Comparison of ENCODE assay signal across 13 cellular contexts in the genomic region with DNA sequence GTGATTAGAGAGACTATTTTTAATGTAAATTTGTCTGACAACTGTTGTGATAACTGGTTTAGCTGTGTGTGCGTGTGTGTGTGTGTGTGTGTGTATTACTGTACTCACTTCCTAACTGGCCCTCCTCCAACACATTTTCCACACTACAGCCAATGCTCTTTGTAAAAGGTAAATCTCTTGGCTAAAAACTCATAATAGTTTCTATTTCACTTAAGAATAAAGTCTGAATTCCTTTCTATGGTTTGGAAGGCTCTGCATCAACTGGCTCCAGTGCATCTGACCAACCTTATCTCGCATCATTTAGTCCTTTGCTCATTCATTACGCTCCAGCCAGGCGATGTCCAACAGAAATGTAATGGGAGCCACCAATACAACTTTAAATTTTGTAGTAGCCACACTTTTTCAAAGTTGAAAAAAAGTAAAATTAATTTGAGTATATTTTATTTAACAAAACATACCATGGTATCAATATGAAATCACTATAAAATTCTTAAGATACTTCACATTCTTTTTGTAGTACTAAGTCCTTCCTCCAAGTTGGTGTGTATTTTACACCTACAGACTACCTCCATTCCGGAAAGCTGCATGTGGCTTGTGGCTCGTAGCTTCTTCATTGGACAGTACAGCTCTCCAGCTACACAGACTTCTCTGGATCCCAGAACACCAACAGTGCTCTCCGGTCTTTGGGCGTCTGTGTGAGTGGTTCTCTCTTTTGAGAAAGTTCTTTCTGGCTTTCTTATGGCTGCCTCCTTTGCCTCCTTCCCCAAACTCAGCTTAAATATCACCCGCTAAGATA.
DNase-seq lines count a peak whose midpoint lies in the region; ATAC-seq, FAIRE-seq and TF ChIP-seq lines count a peak whose summit lies in the region.
"Had no signal": no experiment of that assay in that cellular context is flagged by ENCODE, and none has a peak within 500 bp of the region (broad histone marks: within the 10 kb centered on the region; RNA-seq: fewer than 3 reads in every experiment).

No MANE protein-coding gene starts in this region.

- H3K9ac ChIP-seq in mammary epithelial cell (ENCODE audit: insufficient read depth, low read length) (no peak overlapping the region), HepG2 (ENCODE audit: insufficient read depth, low read depth, low read length) (no peak overlapping the region)

- H3K27me3 ChIP-seq in mammary epithelial cell (ENCODE audit: insufficient read depth, low read length): no peaks in the 10 kb centered on the region
- no peaks in the 10 kb centered on the region for H3K27me3 ChIP-seq in HepG2 (ENCODE audit: control insufficient read depth in 1 of 2, insufficient read depth in 2 of 2, low read length in 2 of 2)
- H3K27me3 ChIP-seq: right atrium auricular region had no signal

- H3K79me2 ChIP-seq in mammary epithelial cell (ENCODE audit: insufficient read depth, low read length): peaks cover 95% of the 10 kb centered on the region
- peaks cover 98% of the 10 kb centered on the region for H3K79me2 ChIP-seq in HepG2 (ENCODE audit: insufficient read depth, low read length)

- DNase-seq in ACHN (peak; percentile 59), HFFc6 (peak; percentile 26), mammary epithelial cell (peak; percentile 13), HepG2 (ENCODE audit: low spot score) (no peak), NK-92 (lab: John Stamatoyannopoulos, UW; ENCODE audit: unreplicated experiment) (no peak), COLO829 (ENCODE audit: low spot score) (no peak)
- no peak for DNase-seq in activated T-helper 1 cell treated with anti-CD3 and anti-CD28 coated beads, Interleukin-12 subunit alpha, Interleukin-12 subunit beta, Interleukin-2, Interleukin-4 antibody, amounts not matched to agents 30 ng/mL and 10 ng/mL and 1 ng/mL, durations not matched to agents 14 hours and 24 hours and 36 hours (ENCODE audit: low spot score)
- DNase-seq: activated T-cell treated with anti-CD3 and anti-CD28 coated beads, Interleukin-2, amount 50 U/mL, for 24 hours; NCI-H1105 treated with DMSO at 0.1 percent for 48 hours; NCI-H82 had no signal

- no peaks in the 10 kb centered on the region for H3K9me3 Mint-ChIP-seq in HFFc6
- H3K9me3 Mint-ChIP-seq in activated T-helper 1 cell treated with anti-CD3 and anti-CD28 coated beads, Interleukin-12 subunit alpha, Interleukin-12 subunit beta, Interleukin-2, Interleukin-4 antibody, amounts not matched to agents 30 ng/mL and 10 ng/mL and 1 ng/mL, durations not matched to agents 14 hours and 24 hours and 36 hours: no peaks in the 10 kb centered on the region
- H3K9me3 Mint-ChIP-seq: activated T-cell treated with anti-CD3 and anti-CD28 coated beads, Interleukin-2, amount 50 U/mL, for 24 hours had no signal

- in situ Hi-C loops in ACHN (cut with HindIII; ENCODE audit: low pct_ligation_motif_present, low pct_unique_long_range_greater_than_20kb, low sequenced_read_pairs): no loop called here
- in situ Hi-C loops in mammary epithelial cell (cut with MboI; ENCODE audit: low sequenced_read_pairs in 2 of 2): no loop called here
- in situ Hi-C loops in HepG2 (cut with HindIII; ENCODE audit: extremely low pct_ligation_motif_present, low pct_unique_long_range_greater_than_20kb): no loop called here

- TF ChIP-seq POLR2A in HepG2 (IDR thresholded peaks at IDR 0.05; ENCODE audit: insufficient read depth in 1 of 2, low read depth in 2 of 2, low read length in 2 of 2): no peak

- CTCF ChIA-PET in mammary epithelial cell (lab: Charles Lee; ENCODE audit: low non-redundant PET): no interaction called here
- CTCF ChIA-PET in HepG2 (lab: Yijun Ruan, JAX; ENCODE audit: low intra/inter-chr PET ratio, low total read pairs): no interaction called here

- H2AFZ ChIP-seq in mammary epithelial cell (ENCODE audit: low read depth, low read length): no peak overlapping the region
- H2AFZ ChIP-seq in HepG2 (ENCODE audit: low read length): no peak overlapping the region

- H3K27ac Mint-ChIP-seq in HFFc6: peak overlapping the region; percentile 61
- no peak overlapping the region for H3K27ac Mint-ChIP-seq in activated T-helper 1 cell treated with anti-CD3 and anti-CD28 coated beads, Interleukin-12 subunit alpha, Interleukin-12 subunit beta, Interleukin-2, Interleukin-4 antibody, amounts not matched to agents 30 ng/mL and 10 ng/mL and 1 ng/mL, durations not matched to agents 14 hours and 24 hours and 36 hours
- H3K27ac Mint-ChIP-seq: activated T-cell treated with anti-CD3 and anti-CD28 coated beads, Interleukin-2, amount 50 U/mL, for 24 hours had no signal

- H3K4me3 Mint-ChIP-seq in HFFc6: peak overlapping the region; percentile 41
- H3K4me3 Mint-ChIP-seq in activated T-helper 1 cell treated with anti-CD3 and anti-CD28 coated beads, Interleukin-12 subunit alpha, Interleukin-12 subunit beta, Interleukin-2, Interleukin-4 antibody, amounts not matched to agents 30 ng/mL and 10 ng/mL and 1 ng/mL, durations not matched to agents 14 hours and 24 hours and 36 hours: no peak overlapping the region
- H3K4me3 Mint-ChIP-seq: activated T-cell treated with anti-CD3 and anti-CD28 coated beads, Interleukin-2, amount 50 U/mL, for 24 hours had no signal

- peaks cover 46% of the 10 kb centered on the region for H3K36me3 Mint-ChIP-seq in HFFc6 (ENCODE audit: low read depth)
- H3K36me3 Mint-ChIP-seq in activated T-helper 1 cell treated with anti-CD3 and anti-CD28 coated beads, Interleukin-12 subunit alpha, Interleukin-12 subunit beta, Interleukin-2, Interleukin-4 antibody, amounts not matched to agents 30 ng/mL and 10 ng/mL and 1 ng/mL, durations not matched to agents 14 hours and 24 hours and 36 hours (ENCODE audit: low read depth): peaks cover 3% of the 10 kb centered on the region

- peaks cover 5% of the 10 kb centered on the region; the same call in 1 of the 2 replicates for H3K27me3 Mint-ChIP-seq in HFFc6 (ENCODE audit: insufficient read depth)
- H3K27me3 Mint-ChIP-seq in activated T-helper 1 cell treated with anti-CD3 and anti-CD28 coated beads, Interleukin-12 subunit alpha, Interleukin-12 subunit beta, Interleukin-2, Interleukin-4 antibody, amounts not matched to agents 30 ng/mL and 10 ng/mL and 1 ng/mL, durations not matched to agents 14 hours and 24 hours and 36 hours (ENCODE audit: insufficient read depth): no peaks in the 10 kb centered on the region
- H3K27me3 Mint-ChIP-seq: activated T-cell treated with anti-CD3 and anti-CD28 coated beads, Interleukin-2, amount 50 U/mL, for 24 hours had no signal

- POLR2A ChIA-PET in HepG2 (lab: Yijun Ruan, JAX): no interaction called here

- dilution Hi-C loops in mammary epithelial cell (cut with HindIII; ENCODE audit: low sequenced_read_pairs): no loop called here

- H4K20me1 ChIP-seq in mammary epithelial cell (ENCODE audit: insufficient read depth, low read length): peaks cover 2% of the 10 kb centered on the region
- H4K20me1 ChIP-seq in HepG2 (ENCODE audit: insufficient read depth, low read length): peaks cover 43% of the 10 kb centered on the region

- no peak for FAIRE-seq in HepG2 (lab: Jason Lieb, UNC)

- H3K36me3 ChIP-seq in mammary epithelial cell (ENCODE audit: insufficient read depth, low read length) (peaks cover 1% of the 10 kb centered on the region), HepG2 (replicated peaks in 1 of 2; ENCODE audit: control insufficient read depth in 1 of 2, insufficient read depth in 2 of 2, low read length in 2 of 2) (peaks cover 2 to 31% of the 10 kb centered on the region in 2 experiments)
- H3K36me3 ChIP-seq: right atrium auricular region had no signal

- TF ChIP-seq CTCF in HFFc6 (IDR thresholded peaks at IDR 0.05) (no peak), mammary epithelial cell (conservative IDR thresholded peaks at IDR 0.05 in 1 of 2, IDR thresholded peaks at IDR 0.05 in 1 of 2; ENCODE audit: extremely low read depth in 1 of 2, insufficient read depth in 1 of 2, low read depth in 1 of 2, low read length in 2 of 2) (no peak), HepG2 (CRISPR knock-in tag; IDR thresholded peaks at IDR 0.05) (no peak)

- H3K4me1 ChIP-seq in mammary epithelial cell (ENCODE audit: insufficient read depth, low read length) (peaks cover 18% of the 10 kb centered on the region), HepG2 (ENCODE audit: insufficient read depth, low read length) (peaks cover 55% of the 10 kb centered on the region)

- H3K4me2 ChIP-seq in mammary epithelial cell (ENCODE audit: insufficient read depth, low read depth, low read length) (peak overlapping the region; percentile 5), HepG2 (ENCODE audit: low read depth, low read length) (no peak overlapping the region)

- TF ChIP-seq EP300 in HepG2 (IDR thresholded peaks at IDR 0.05; ENCODE audit: low read depth in 2 of 2, low read length in 2 of 2) (no peak), HepG2 (CRISPR knock-in tag; IDR thresholded peaks at IDR 0.05; ENCODE audit: borderline replicate concordance) (no peak)

- no peak overlapping the region for H3K4me3 ChIP-seq in mammary epithelial cell (replicated peaks in 1 of 3; ENCODE audit: insufficient read depth in 1 of 3, low read depth in 2 of 3, low read length in 3 of 3)
- H3K4me3 ChIP-seq in HepG2 (replicated peaks in 1 of 3; ENCODE audit: insufficient read depth in 1 of 3, low read depth in 2 of 3, low read length in 3 of 3): no peak overlapping the region
- H3K4me3 ChIP-seq: right atrium auricular region had no signal

- H3K9me3 ChIP-seq in mammary epithelial cell (replicated peaks; ENCODE audit: insufficient read depth, low read length) (no peaks in the 10 kb centered on the region), HepG2 (ENCODE audit: low read length) (no peaks in the 10 kb centered on the region)
- H3K9me3 ChIP-seq: right atrium auricular region had no signal

- BruUV-seq in mammary epithelial cell (replicated peaks; lab: Mats Ljungman, UMichigan) (no TSS peak), HepG2 (replicated peaks; lab: Mats Ljungman, UMichigan) (no TSS peak)

- intact Hi-C loops in mammary epithelial cell (cut with micrococcal nuclease): no loop called here
- intact Hi-C loops in HepG2 (cut with micrococcal nuclease; ENCODE audit: unreplicated experiment): loop anchor here (5.0 kb wide), 1 partner anchor 71 kb away; no protein-coding TSS in a partner anchor
- intact Hi-C loops in activated T-helper 1 cell treated with anti-CD3 and anti-CD28 coated beads, Interleukin-12 subunit alpha, Interleukin-12 subunit beta, Interleukin-2, Interleukin-4 antibody, amounts not matched to agents 30 ng/mL and 10 ng/mL and 1 ng/mL, durations not matched to agents 14 hours and 24 hours and 36 hours (cut with micrococcal nuclease): no loop called here

- 85% methylated on average over 8 of the region's 9 CpGs for WGBS in mammary epithelial cell (ENCODE audit: low coverage, missing lambda C conversion rate)
- 94% methylated on average over 9 of the region's 9 CpGs for WGBS in HepG2 (ENCODE audit: low lambda C conversion rate)

- ATAC-seq in HepG2 (peak; percentile 35; the same call in 2 of the 3 replicates), HG03460 (IDR thresholded peaks at IDR 0.05; ENCODE audit: unreplicated experiment) (no peak)
- ATAC-seq: esophagus mucosa had no signal

- H3K27ac ChIP-seq in mammary epithelial cell (ENCODE audit: insufficient read depth, low read depth, low read length) (no peak overlapping the region), HepG2 (ENCODE audit: extremely low read length, insufficient read depth, low read length) (peak overlapping the region; percentile 46)
- H3K27ac ChIP-seq: right atrium auricular region had no signal

- H3K4me1 Mint-ChIP-seq in HFFc6 (ENCODE audit: low read depth): peaks cover 86% of the 10 kb centered on the region
- H3K4me1 Mint-ChIP-seq in activated T-helper 1 cell treated with anti-CD3 and anti-CD28 coated beads, Interleukin-12 subunit alpha, Interleukin-12 subunit beta, Interleukin-2, Interleukin-4 antibody, amounts not matched to agents 30 ng/mL and 10 ng/mL and 1 ng/mL, durations not matched to agents 14 hours and 24 hours and 36 hours (ENCODE audit: low read depth): peaks cover 4% of the 10 kb centered on the region

- no peak for TF ChIP-seq RAD21 in HepG2 (CRISPR knock-in tag; IDR thresholded peaks at IDR 0.05)

Comparison
In these comparisons a context has a peak if more than half of its experiments do, and no peak if none do; other contexts are left out.
1. DNase-seq: peak in ACHN (single experiment), HFFc6 (single experiment) and mammary epithelial cell (single experiment); none in HepG2 (single experiment), NK-92 (single experiment), activated T-helper 1 cell treated with anti-CD3 and anti-CD28 coated beads, Interleukin-12 subunit alpha, Interleukin-12 subunit beta, Interleukin-2, Interleukin-4 antibody, amounts not matched to agents 30 ng/mL and 10 ng/mL and 1 ng/mL, durations not matched to agents 14 hours and 24 hours and 36 hours (single experiment) and COLO829 (single experiment).